In genomic region chr16:85185701-85186100, GRCh38 we compare ENCODE assay signal across 21 cellular contexts.
"Had no signal": no experiment of that assay in that cellular context is flagged by ENCODE, and none has a peak within 500 bp of the region (broad histone marks: within the 10 kb centered on the region; RNA-seq: fewer than 3 reads in every experiment).

No MANE protein-coding gene starts in this region.

- FAIRE-seq: colon, frontal cortex, islet of Langerhans, pancreas, small intestine had no signal

- ATAC-seq: left colon; natural killer cell; pancreas; stimulated activated naive B cell treated with anti-CD40 and anti-IgM and Interleukin-4, amounts not matched to agents 10 μg/mL and 1 μg/mL and 100 μg/mL, for 72 hours; upper lobe of right lung had no signal

- DNase-seq: cerebellar nuclear complex; dorsolateral prefrontal cortex; effector CD4-positive, alpha-beta T cell; head of caudate nucleus; hippocampal formation; left colon; natural killer cell; small intestine; stimulated activated CD4-positive, alpha-beta T cell treated with anti-CD3 and anti-CD28 coated beads, Interleukin-15, amount 100 ng/mL, for 24 hours; stimulated activated CD4-positive, alpha-beta T cell treated with anti-CD3 and anti-CD28 coated beads, Interleukin-2, amount 100 ng/mL, for 48 hours; stimulated activated naive B cell treated with anti-CD40 and anti-IgM and Interleukin-4, amounts not matched to agents 10 μg/mL and 1 μg/mL and 100 μg/mL, for 72 hours; upper lobe of right lung; uterus had no signal

- H3K4me3 ChIP-seq: dorsolateral prefrontal cortex, lung, pancreas, thoracic aorta, tibial nerve, upper lobe of right lung, uterus had no signal

- H3K9me3 ChIP-seq: neutrophil, pancreas had no signal

- H3K27me3 ChIP-seq: pancreas, tibial nerve, upper lobe of right lung, uterus had no signal

- H3K4me1 ChIP-seq: uterus had no signal

- H3K27ac ChIP-seq: dorsolateral prefrontal cortex, neutrophil, pancreas, thoracic aorta, tibial nerve, upper lobe of right lung, uterus had no signal

- H3K36me3 ChIP-seq: neutrophil, pancreas, thoracic aorta, upper lobe of right lung, uterus had no signal
